In genomic region chr14:45181329-45181728, GRCh38 we compare ENCODE assay signal across 16 cellular contexts.
"Had no signal": no experiment of that assay in that cellular context is flagged by ENCODE, and none has a peak within 500 bp of the region (broad histone marks: within the 10 kb centered on the region; RNA-seq: fewer than 3 reads in every experiment).

No MANE protein-coding gene starts in this region.

- H3K36me3 ChIP-seq: left lung, neutrophil, right atrium auricular region had no signal

- H3K27ac ChIP-seq: hepatocyte, left lung, neutrophil, right atrium auricular region had no signal

- H3K9me3 ChIP-seq: left lung, mucosa of descending colon, neutrophil, right atrium auricular region had no signal

- H3K27me3 ChIP-seq: hepatocyte, left lung, neutrophil, right atrium auricular region had no signal

- H3K4me3 ChIP-seq: hepatocyte, left lung, mucosa of descending colon, right atrium auricular region had no signal

- H3K4me1 ChIP-seq: left lung, right atrium auricular region had no signal

- DNase-seq: activated CD4-positive, alpha-beta memory T cell treated with anti-CD3 and anti-CD28 coated beads, Interleukin-2, amount 10 ng/mL, durations not matched to agents 7 days and 5 days; activated CD4-positive, alpha-beta T cell treated with anti-CD3 and anti-CD28 coated beads for 36 hours; activated naive CD4-positive, alpha-beta T cell treated with anti-CD3 and anti-CD28 coated beads, Interleukin-2, amount 50 U/mL, for 16 hours; activated T-cell treated with anti-CD3 and anti-CD28 coated beads, Interleukin-2, amount 50 U/mL, for 24 hours; cortex of kidney; effector memory CD8-positive, alpha-beta T cell; erythroblast; kidney; left lung; mucosa of descending colon; naive thymus-derived CD4-positive, alpha-beta T cell; stimulated activated CD4-positive, alpha-beta T cell treated with anti-CD3 and anti-CD28 coated beads, Interleukin-2, amount 100 ng/mL, for 48 hours had no signal

- ATAC-seq: activated CD4-positive, alpha-beta T cell treated with anti-CD3 and anti-CD28 coated beads for 36 hours; effector memory CD8-positive, alpha-beta T cell; left lung; mucosa of descending colon; naive thymus-derived CD4-positive, alpha-beta T cell; stimulated activated memory B cell treated with anti-CD40 and anti-IgM and Interleukin-4, amounts not matched to agents 10 μg/mL and 1 μg/mL and 100 μg/mL, for 72 hours had no signal
